8 cellular contexts compared by ENCODE assay signal in the genomic region with DNA sequence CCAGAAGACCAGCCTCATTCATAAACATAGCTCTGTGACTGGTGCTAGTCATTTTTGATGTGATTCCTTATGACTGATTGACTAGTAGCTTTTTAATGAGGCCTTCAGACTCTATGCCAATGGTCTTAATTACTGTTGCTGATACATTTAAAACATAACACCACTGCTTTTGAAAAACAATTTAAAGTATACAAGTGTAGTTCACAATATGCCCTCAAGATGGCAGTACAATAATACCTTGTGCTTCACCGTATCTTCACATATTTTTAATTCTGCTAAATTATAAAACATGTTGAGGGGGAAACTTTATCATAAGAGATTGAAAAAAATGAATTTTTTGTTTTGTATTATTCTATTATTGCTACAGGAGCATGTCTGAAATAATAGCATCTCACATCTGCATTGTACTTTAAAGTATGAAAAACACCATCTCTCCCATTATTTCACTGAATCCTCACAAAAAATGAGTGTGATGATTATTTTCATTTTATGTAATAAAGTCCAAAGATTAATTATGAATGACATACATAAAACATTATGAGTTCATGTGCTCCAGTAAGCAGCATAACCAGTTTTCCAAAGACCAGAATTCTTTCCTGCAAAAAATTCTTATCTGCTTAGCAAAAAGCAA. TPM values are rescaled to one million over a fixed set of nuclear protein-coding genes. Genes with fewer than 3 reads are reported as not detected.
DNase-seq lines count a peak whose midpoint lies in the region; ATAC-seq and TF ChIP-seq lines count a peak whose summit lies in the region.

No MANE protein-coding gene starts in this region.

- no peaks in the 10 kb centered on the region for H3K4me1 ChIP-seq in mucosa of descending colon (ENCODE audit: low read depth)

- no peaks in the 10 kb centered on the region; the same call in 1 of the 2 replicates for H3K27me3 ChIP-seq in H7 (ENCODE audit: control insufficient read depth, insufficient read depth, low read length)

- H3K9me3 ChIP-seq in mucosa of descending colon = no peaks in the 10 kb centered on the region

- H3K4me3 Mint-ChIP-seq in activated CD8-positive, alpha-beta T cell treated with anti-CD3 and anti-CD28 coated beads for 36 hours = no peak overlapping the region
- no peak overlapping the region for H3K4me3 Mint-ChIP-seq in activated CD8-positive, alpha-beta T cell treated with anti-CD3 and anti-CD28 coated beads, Interleukin-2, amount 10 ng/mL, durations not matched to agents 7 days and 5 days

- DNase-seq in activated CD8-positive, alpha-beta T cell treated with anti-CD3 and anti-CD28 coated beads for 36 hours = no peak
- no peak for DNase-seq in activated CD8-positive, alpha-beta T cell treated with anti-CD3 and anti-CD28 coated beads, Interleukin-2, amount 10 ng/mL, durations not matched to agents 7 days and 5 days
- DNase-seq in NCI-H1694 (lab: John Stamatoyannopoulos, UW) (peak; percentile 21), choroid plexus epithelial cell (ENCODE audit: low read depth) (peak; percentile 59), mucosa of descending colon (no peak), H7 (no peak), SHP77 treated with DMSO at 0.1 percent for 48 hours (lab: John Stamatoyannopoulos, UW) (no peak)

- intact Hi-C loops in activated CD8-positive, alpha-beta T cell treated with anti-CD3 and anti-CD28 coated beads for 36 hours (cut with micrococcal nuclease) = loop anchor here (1.0 to 10.0 kb wide), 2 partner anchors 149 to 850 kb away; partner anchors contain the start of gene ADAMTS6
- intact Hi-C loops in mucosa of descending colon (cut with DNase I, micrococcal nuclease) = loop anchor here (2.0 to 10.0 kb wide), 3 partner anchors 147 to 850 kb away; partner anchors contain the start of gene ADAMTS6 (in 1 of the 2)

- H3K4me1 Mint-ChIP-seq in activated CD8-positive, alpha-beta T cell treated with anti-CD3 and anti-CD28 coated beads for 36 hours (ENCODE audit: low read depth) = peaks cover 2% of the 10 kb centered on the region
- peaks cover 6% of the 10 kb centered on the region for H3K4me1 Mint-ChIP-seq in activated CD8-positive, alpha-beta T cell treated with anti-CD3 and anti-CD28 coated beads, Interleukin-2, amount 10 ng/mL, durations not matched to agents 7 days and 5 days (ENCODE audit: low read depth)

- CTCF ChIA-PET in activated CD8-positive, alpha-beta T cell treated with anti-CD3 and anti-CD28 coated beads for 36 hours (lab: Charles Lee) = interaction anchor here (0.9 to 6.5 kb wide), 15 partner anchors 8 to 847 kb away, joined by 3 to 75 read pairs (median 5); partner anchors contain the start of gene ADAMTS6
- CTCF ChIA-PET in activated CD8-positive, alpha-beta T cell treated with anti-CD3 and anti-CD28 coated beads, Interleukin-2, amount 10 ng/mL, durations not matched to agents 7 days and 5 days (lab: Charles Lee) = interaction anchor here (0.6 to 3.9 kb wide), 17 partner anchors 9 to 848 kb away, joined by 3 to 46 read pairs (median 4); no protein-coding TSS in a partner anchor

- no peak overlapping the region for H3K27ac Mint-ChIP-seq in activated CD8-positive, alpha-beta T cell treated with anti-CD3 and anti-CD28 coated beads for 36 hours
- no peak overlapping the region for H3K27ac Mint-ChIP-seq in activated CD8-positive, alpha-beta T cell treated with anti-CD3 and anti-CD28 coated beads, Interleukin-2, amount 10 ng/mL, durations not matched to agents 7 days and 5 days

- peak; percentile 91 for TF ChIP-seq CTCF in activated CD8-positive, alpha-beta T cell treated with anti-CD3 and anti-CD28 coated beads for 36 hours (IDR thresholded peaks at IDR 0.05)
- peak; percentile 63 for TF ChIP-seq CTCF in choroid plexus epithelial cell (conservative IDR thresholded peaks at IDR 0.05; ENCODE audit: low read depth, low read length)
- peak; percentile 46 for TF ChIP-seq CTCF in mucosa of descending colon (IDR thresholded peaks at IDR 0.05)

- peak; percentile 45 for ATAC-seq in activated CD8-positive, alpha-beta T cell treated with anti-CD3 and anti-CD28 coated beads for 36 hours
- ATAC-seq in activated CD8-positive, alpha-beta T cell treated with anti-CD3 and anti-CD28 coated beads, Interleukin-2, amount 10 ng/mL, durations not matched to agents 7 days and 5 days = no peak
- ATAC-seq in mucosa of descending colon (peak; percentile 46), HG02642 (IDR thresholded peaks at IDR 0.05; ENCODE audit: poor library complexity, unreplicated experiment) (no peak)

- peaks cover 20% of the 10 kb centered on the region for H3K27me3 Mint-ChIP-seq in activated CD8-positive, alpha-beta T cell treated with anti-CD3 and anti-CD28 coated beads for 36 hours
- peaks cover 30% of the 10 kb centered on the region for H3K27me3 Mint-ChIP-seq in activated CD8-positive, alpha-beta T cell treated with anti-CD3 and anti-CD28 coated beads, Interleukin-2, amount 10 ng/mL, durations not matched to agents 7 days and 5 days (ENCODE audit: low read depth)

- H3K9me3 Mint-ChIP-seq in activated CD8-positive, alpha-beta T cell treated with anti-CD3 and anti-CD28 coated beads for 36 hours = no peaks in the 10 kb centered on the region
- H3K9me3 Mint-ChIP-seq in activated CD8-positive, alpha-beta T cell treated with anti-CD3 and anti-CD28 coated beads, Interleukin-2, amount 10 ng/mL, durations not matched to agents 7 days and 5 days (ENCODE audit: insufficient read depth) = no peaks in the 10 kb centered on the region

- POLR2A ChIA-PET in activated CD8-positive, alpha-beta T cell treated with anti-CD3 and anti-CD28 coated beads for 36 hours (lab: Charles Lee) = interaction anchor here (1.3 kb wide), 1 partner anchor 17 kb away, joined by 3 read pairs; no protein-coding TSS in a partner anchor
- POLR2A ChIA-PET in activated CD8-positive, alpha-beta T cell treated with anti-CD3 and anti-CD28 coated beads, Interleukin-2, amount 10 ng/mL, durations not matched to agents 7 days and 5 days (lab: Charles Lee) = no interaction called here

- no peaks in the 10 kb centered on the region for H3K36me3 Mint-ChIP-seq in activated CD8-positive, alpha-beta T cell treated with anti-CD3 and anti-CD28 coated beads for 36 hours (ENCODE audit: low read depth)
- no peaks in the 10 kb centered on the region for H3K36me3 Mint-ChIP-seq in activated CD8-positive, alpha-beta T cell treated with anti-CD3 and anti-CD28 coated beads, Interleukin-2, amount 10 ng/mL, durations not matched to agents 7 days and 5 days (ENCODE audit: low read depth)

- H3K36me3 ChIP-seq in mucosa of descending colon (ENCODE audit: low read depth) (no peaks in the 10 kb centered on the region), H7 (replicated peaks; ENCODE audit: control insufficient read depth, insufficient read depth, low read length) (no peaks in the 10 kb centered on the region)

- H3K4me3 ChIP-seq in choroid plexus epithelial cell (ENCODE audit: low read depth, low read length) = no peak overlapping the region
- no peak overlapping the region for H3K4me3 ChIP-seq in mucosa of descending colon
- no peak overlapping the region for H3K4me3 ChIP-seq in H7 (ENCODE audit: insufficient read depth, low read depth, low read length)

RNA-seq across cellular contexts. Expression of gene SHISAL2B, which starts 55.1 kb away (rescaled TPM):
- total RNA-seq in activated CD8-positive, alpha-beta T cell treated with anti-CD3 and anti-CD28 coated beads for 36 hours = not detected
- total RNA-seq in activated CD8-positive, alpha-beta T cell treated with anti-CD3 and anti-CD28 coated beads, Interleukin-2, amount 10 ng/mL, durations not matched to agents 7 days and 5 days = not detected
- not detected for total RNA-seq in mucosa of descending colon
- 15.4 and 22.5 TPM in 2 replicates for total RNA-seq in H7 (2014; rRNA removed; shearing (Covaris generic))

Comparison
In these comparisons a context has a peak if more than half of its experiments do, and no peak if none do; other contexts are left out.
1. ATAC-seq: peak in activated CD8-positive, alpha-beta T cell treated with anti-CD3 and anti-CD28 coated beads for 36 hours (single experiment) and mucosa of descending colon (single experiment); none in activated CD8-positive, alpha-beta T cell treated with anti-CD3 and anti-CD28 coated beads, Interleukin-2, amount 10 ng/mL, durations not matched to agents 7 days and 5 days (single experiment) and HG02642 (single experiment).
2. DNase-seq: peak in NCI-H1694 (single experiment) and choroid plexus epithelial cell (single experiment); none in activated CD8-positive, alpha-beta T cell treated with anti-CD3 and anti-CD28 coated beads for 36 hours (single experiment), activated CD8-positive, alpha-beta T cell treated with anti-CD3 and anti-CD28 coated beads, Interleukin-2, amount 10 ng/mL, durations not matched to agents 7 days and 5 days (single experiment), mucosa of descending colon (0 of 3), H7 (single experiment) and SHP77 treated with DMSO at 0.1 percent for 48 hours (single experiment).
3. RNA of gene SHISAL2B, which starts 55.1 kb away (total RNA-seq): 15.4 to 22.5 TPM in H7; not detected in activated CD8-positive, alpha-beta T cell treated with anti-CD3 and anti-CD28 coated beads for 36 hours, not detected in activated CD8-positive, alpha-beta T cell treated with anti-CD3 and anti-CD28 coated beads, Interleukin-2, amount 10 ng/mL, durations not matched to agents 7 days and 5 days and not detected in mucosa of descending colon; every median in the first group is over 10 times any median in the second.
4. Peak in every context shown above with its lines, with median percentiles within 50 percentile points of each other: CTCF ChIP-seq.